In the genomic region with DNA sequence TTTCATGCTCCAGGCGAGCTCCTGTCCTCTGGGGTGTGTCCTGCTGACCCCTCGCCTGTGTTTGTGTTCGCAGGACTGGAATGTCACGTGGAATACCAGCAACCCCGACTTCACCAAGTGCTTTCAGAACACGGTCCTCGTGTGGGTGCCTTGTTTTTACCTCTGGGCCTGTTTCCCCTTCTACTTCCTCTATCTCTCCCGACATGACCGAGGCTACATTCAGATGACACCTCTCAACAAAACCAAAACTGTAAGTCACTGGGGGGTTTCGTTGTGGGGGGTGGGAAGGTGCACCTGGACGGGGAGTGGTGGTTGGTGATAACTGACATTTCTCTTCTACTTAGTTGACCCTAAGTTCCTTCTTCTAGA, we compare ENCODE assay signal across 9 cellular contexts. TPM values are rescaled to one million over a fixed set of nuclear protein-coding genes. Genes with fewer than 3 reads are reported as not detected.
DNase-seq lines count a peak whose midpoint lies in the region; ATAC-seq and TF ChIP-seq lines count a peak whose summit lies in the region.
"Had no signal": no experiment of that assay in that cellular context is flagged by ENCODE, and none has a peak within 500 bp of the region (broad histone marks: within the 10 kb centered on the region; RNA-seq: fewer than 3 reads in every experiment).

No MANE protein-coding gene starts in this region.

- ATAC-seq in activated T-cell treated with anti-CD3 and anti-CD28 coated beads, Interleukin-2, amount 50 U/mL, for 72 hours (replicated peaks in 1 of 2): no peak
- peak; percentile 69 for ATAC-seq in HG02943 (IDR thresholded peaks at IDR 0.05; ENCODE audit: low read depth, unreplicated experiment)

- H3K9me3 ChIP-seq in thyroid gland (no peaks in the 10 kb centered on the region), hepatocyte (ENCODE audit: low read depth) (no peaks in the 10 kb centered on the region)

- no peaks in the 10 kb centered on the region for H4K20me1 ChIP-seq in hepatocyte (ENCODE audit: insufficient read depth, poor library complexity, severe bottlenecking)

- H3K27ac Mint-ChIP-seq in activated T-cell treated with anti-CD3 and anti-CD28 coated beads, Interleukin-2, amount 50 U/mL, for 72 hours: peak overlapping the region; percentile 88
- H3K27ac Mint-ChIP-seq in activated CD4-positive, alpha-beta memory T cell treated with anti-CD3 and anti-CD28 coated beads for 36 hours: peak overlapping the region; percentile 65

- H3K27ac ChIP-seq in thyroid gland (peak overlapping the region; percentile 72 to 87 (median 85)), hepatocyte (no peak overlapping the region)

- POLR2A ChIA-PET in activated CD4-positive, alpha-beta memory T cell treated with anti-CD3 and anti-CD28 coated beads for 36 hours (lab: Charles Lee): no interaction called here

- TF ChIP-seq CTCF in thyroid gland (IDR thresholded peaks at IDR 0.05) (no peak), hepatocyte (IDR thresholded peaks at IDR 0.05; ENCODE audit: poor library complexity) (no peak), foreskin fibroblast (IDR thresholded peaks at IDR 0.05; ENCODE audit: low read depth, low read length) (no peak)

- peaks cover 46 to 49% of the 10 kb centered on the region in 2 donors for H3K4me1 ChIP-seq in thyroid gland
- H3K4me1 ChIP-seq in hepatocyte (ENCODE audit: insufficient read depth): no peaks in the 10 kb centered on the region

- no peak overlapping the region for H3K4me2 ChIP-seq in hepatocyte

- WGBS in thyroid gland, 2 donors: 70 to 73% methylated on average over 11 of the region's 11 CpGs
- WGBS in hepatocyte (ENCODE audit: low lambda C conversion rate, missing lambda C conversion rate): 86% methylated on average over 11 of the region's 11 CpGs

- peaks cover 2 to 5% of the 10 kb centered on the region in 2 donors for H3K9me3 Mint-ChIP-seq in activated T-cell treated with anti-CD3 and anti-CD28 coated beads, Interleukin-2, amount 50 U/mL, for 72 hours
- H3K9me3 Mint-ChIP-seq in activated CD4-positive, alpha-beta memory T cell treated with anti-CD3 and anti-CD28 coated beads for 36 hours: no peaks in the 10 kb centered on the region

- H3K4me3 ChIP-seq in thyroid gland (replicated peaks in 1 of 3) (no peak overlapping the region), hepatocyte (no peak overlapping the region), foreskin fibroblast (ENCODE audit: low read depth in 1 of 2, low read length in 2 of 2) (no peak overlapping the region)

- H3K4me3 Mint-ChIP-seq in activated T-cell treated with anti-CD3 and anti-CD28 coated beads, Interleukin-2, amount 50 U/mL, for 72 hours: peak overlapping the region; percentile 1 to 18
- no peak overlapping the region for H3K4me3 Mint-ChIP-seq in activated CD4-positive, alpha-beta memory T cell treated with anti-CD3 and anti-CD28 coated beads for 36 hours

- no peak overlapping the region for H2AFZ ChIP-seq in hepatocyte

- intact Hi-C loops in activated CD4-positive, alpha-beta memory T cell treated with anti-CD3 and anti-CD28 coated beads for 36 hours (cut with micrococcal nuclease): no loop called here
- intact Hi-C loops in thyroid gland (cut with DNase I): no loop called here

- peaks cover 21% of the 10 kb centered on the region for H3K4me1 Mint-ChIP-seq in activated T-cell treated with anti-CD3 and anti-CD28 coated beads, Interleukin-2, amount 50 U/mL, for 72 hours (ENCODE audit: low read depth)
- peaks cover 20% of the 10 kb centered on the region for H3K4me1 Mint-ChIP-seq in activated CD4-positive, alpha-beta memory T cell treated with anti-CD3 and anti-CD28 coated beads for 36 hours (ENCODE audit: low read depth)

- TF ChIP-seq POLR2A in thyroid gland (IDR thresholded peaks at IDR 0.05): no peak

- H3K9me2 ChIP-seq in hepatocyte (replicated peaks; ENCODE audit: insufficient read depth): no peaks in the 10 kb centered on the region

- H3K79me2 ChIP-seq in hepatocyte: peaks cover 5% of the 10 kb centered on the region

- CTCF ChIA-PET in activated CD4-positive, alpha-beta memory T cell treated with anti-CD3 and anti-CD28 coated beads for 36 hours (lab: Charles Lee): interaction anchor here (1.5 kb wide), 1 partner anchor 18 kb away, joined by 4 read pairs; no protein-coding TSS in a partner anchor

- no peaks in the 10 kb centered on the region for H3K36me3 ChIP-seq in thyroid gland
- H3K36me3 ChIP-seq in hepatocyte (replicated peaks; ENCODE audit: insufficient read depth, low read depth): no peaks in the 10 kb centered on the region

- peaks cover 12 to 21% of the 10 kb centered on the region in 2 donors for H3K36me3 Mint-ChIP-seq in activated T-cell treated with anti-CD3 and anti-CD28 coated beads, Interleukin-2, amount 50 U/mL, for 72 hours (ENCODE audit: insufficient read depth in 2 of 2)
- H3K36me3 Mint-ChIP-seq in activated CD4-positive, alpha-beta memory T cell treated with anti-CD3 and anti-CD28 coated beads for 36 hours: peaks cover 20% of the 10 kb centered on the region

- no peaks in the 10 kb centered on the region for H3K27me3 Mint-ChIP-seq in activated T-cell treated with anti-CD3 and anti-CD28 coated beads, Interleukin-2, amount 50 U/mL, for 72 hours (ENCODE audit: low read depth)
- H3K27me3 Mint-ChIP-seq in activated CD4-positive, alpha-beta memory T cell treated with anti-CD3 and anti-CD28 coated beads for 36 hours: no peaks in the 10 kb centered on the region

- H3K27me3 ChIP-seq in thyroid gland (no peaks in the 10 kb centered on the region), hepatocyte (no peaks in the 10 kb centered on the region)

- DNase-seq in activated T-cell treated with anti-CD3 and anti-CD28 coated beads, Interleukin-2, amount 50 U/mL, for 72 hours: no peak
- DNase-seq in activated T-cell treated with anti-CD3 and anti-CD28 coated beads for 4 hours (no peak), thyroid gland (peak; percentile 47 to 62), hepatocyte (ENCODE audit: low spot score) (no peak), NCI-H187 (lab: John Stamatoyannopoulos, UW) (no peak), foreskin fibroblast (no peak)
- no peak for DNase-seq in activated CD4-positive, alpha-beta memory T cell treated with anti-CD3 and anti-CD28 coated beads for 36 hours
- DNase-seq: hippocampal formation had no signal

RNA-seq across cellular contexts. Expression of a gene that starts 58.3 kb away (rescaled TPM):
- total RNA-seq in activated T-cell treated with anti-CD3 and anti-CD28 coated beads, Interleukin-2, amount 50 U/mL, for 72 hours: 10 to 100 TPM; 82.3 to 90.4 TPM
- 10 to 100 TPM; 49.1 to 50.3 TPM for total RNA-seq in activated CD4-positive, alpha-beta memory T cell treated with anti-CD3 and anti-CD28 coated beads for 36 hours
- total RNA-seq in thyroid gland (10 to 100 TPM; 42.7 to 76.7 (median 70.1) TPM), hepatocyte (7.0 and 7.3 TPM in 2 replicates)
- 7.1 and 9.3 TPM in 2 replicates for polyA plus RNA-seq in hepatocyte

Comparison
In these comparisons a context has a peak if more than half of its experiments do, and no peak if none do; other contexts are left out.
1. DNase-seq: peak in thyroid gland (2 of 2); none in activated T-cell treated with anti-CD3 and anti-CD28 coated beads, Interleukin-2, amount 50 U/mL, for 72 hours (0 of 2), activated T-cell treated with anti-CD3 and anti-CD28 coated beads for 4 hours (single experiment), activated CD4-positive, alpha-beta memory T cell treated with anti-CD3 and anti-CD28 coated beads for 36 hours (single experiment), hepatocyte (single experiment), NCI-H187 (0 of 2) and foreskin fibroblast (0 of 2).